ENCODE assay signal across 18 cellular contexts in genomic region chr2:173223880-173224279, GRCh38.
"Had no signal": no experiment of that assay in that cellular context is flagged by ENCODE, and none has a peak within 500 bp of the region (broad histone marks: within the 10 kb centered on the region; RNA-seq: fewer than 3 reads in every experiment).

No MANE protein-coding gene starts in this region.

- H3K4me3 ChIP-seq: dorsolateral prefrontal cortex, heart right ventricle, lower lobe of right lung, pancreas, right lobe of liver, spleen, testis, transverse colon had no signal

- H3K27ac ChIP-seq: dorsolateral prefrontal cortex, lower lobe of right lung, pancreas, right lobe of liver, spleen, testis, transverse colon had no signal

- H3K36me3 ChIP-seq: lower lobe of right lung, pancreas, spleen, transverse colon had no signal

- H3K9me3 ChIP-seq: heart right ventricle, lower lobe of right lung, pancreas, right lobe of liver, spleen, testis, transverse colon had no signal

- DNase-seq: cortex of kidney; dorsolateral prefrontal cortex; effector CD8-positive, alpha-beta T cell; heart right ventricle; islet precursor cell; lower lobe of right lung; occipital lobe; pancreas; right lobe of liver; spleen; stimulated activated CD4-positive, alpha-beta T cell treated with anti-CD3 and anti-CD28 coated beads, Interleukin-15, amount 100 ng/mL, for 24 hours; stimulated activated CD4-positive, alpha-beta T cell treated with anti-CD3 and anti-CD28 coated beads, Interleukin-1b, Interleukin-23, amount 100 ng/mL, for 48 hours; stimulated activated CD4-positive, alpha-beta T cell treated with anti-CD3 and anti-CD28 coated beads, Interleukin-4, amount 100 ng/mL, for 4 hours; stimulated activated naive B cell treated with anti-CD40 and anti-IgM and Interleukin-4, amounts not matched to agents 10 μg/mL and 1 μg/mL and 100 μg/mL, for 72 hours; stimulated activated naive CD8-positive, alpha-beta T cell treated with anti-CD3 and anti-CD28 coated beads, Interleukin-15, amount 100 ng/mL, for 72 hours; testis; transverse colon had no signal

- FAIRE-seq: frontal cortex, pancreas had no signal

- H3K27me3 ChIP-seq: dorsolateral prefrontal cortex, heart right ventricle, pancreas, right lobe of liver, spleen, testis, transverse colon had no signal
